In the genomic region with DNA sequence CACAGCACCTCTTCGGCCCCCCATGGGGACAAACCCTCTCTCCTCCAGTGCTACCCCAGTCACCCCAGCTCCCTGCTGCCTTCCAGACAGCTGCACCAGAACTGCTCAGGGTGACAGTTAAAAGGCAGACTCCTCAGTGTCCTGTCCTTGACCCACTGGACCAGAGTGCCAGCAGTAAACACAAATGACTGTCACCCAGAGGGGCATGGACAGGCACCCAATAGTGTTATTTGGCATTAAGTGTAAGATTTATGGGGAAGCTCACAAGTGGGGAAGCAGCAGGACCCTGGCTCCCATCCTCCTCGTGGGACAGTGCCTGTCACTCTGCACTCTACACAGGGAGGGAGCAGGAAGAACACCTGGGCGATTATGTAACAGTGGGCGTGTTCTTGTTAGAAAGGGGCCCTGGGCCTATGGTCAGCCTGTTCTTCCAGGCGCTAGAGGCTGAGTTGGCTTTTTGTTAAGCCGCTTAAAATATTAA, we compare ENCODE assay signal across 9 cellular contexts. TPM values are rescaled to one million over a fixed set of nuclear protein-coding genes. Genes with fewer than 3 reads are reported as not detected.
DNase-seq lines count a peak whose midpoint lies in the region; ATAC-seq and TF ChIP-seq lines count a peak whose summit lies in the region.
"Had no signal": no experiment of that assay in that cellular context is flagged by ENCODE, and none has a peak within 500 bp of the region (broad histone marks: within the 10 kb centered on the region; RNA-seq: fewer than 3 reads in every experiment).

No MANE protein-coding gene starts in this region.

- no peak overlapping the region for H3K4me3 Mint-ChIP-seq in activated naive CD4-positive, alpha-beta T cell treated with anti-CD3 and anti-CD28 coated beads for 36 hours
- H3K4me3 Mint-ChIP-seq in T-helper 17 cell = peak overlapping the region; percentile 31

- H3K36me3 ChIP-seq in upper lobe of left lung = peaks cover 9 to 61% (median 38%) of the 10 kb centered on the region in 4 donors

- no peak overlapping the region for H3K4me3 ChIP-seq in upper lobe of left lung
- H3K4me3 ChIP-seq: testis had no signal

- peaks cover 45% of the 10 kb centered on the region for H3K36me3 Mint-ChIP-seq in activated naive CD4-positive, alpha-beta T cell treated with anti-CD3 and anti-CD28 coated beads for 36 hours (ENCODE audit: low read depth)
- H3K36me3 Mint-ChIP-seq in T-helper 17 cell (ENCODE audit: low read depth) = peaks cover 4% of the 10 kb centered on the region

- no peaks in the 10 kb centered on the region for H3K9me3 Mint-ChIP-seq in activated naive CD4-positive, alpha-beta T cell treated with anti-CD3 and anti-CD28 coated beads for 36 hours

- H3K4me1 ChIP-seq in upper lobe of left lung = peaks cover 73 to 94% (median 84%) of the 10 kb centered on the region in 4 donors

- no peaks in the 10 kb centered on the region for H3K9me3 ChIP-seq in T-helper 17 cell (ENCODE audit: control insufficient read depth, low read length, poor library complexity, severe bottlenecking)
- no peaks in the 10 kb centered on the region for H3K9me3 ChIP-seq in upper lobe of left lung
- H3K9me3 ChIP-seq: testis had no signal

- 37 to 46% methylated on average over 6 of the region's 6 CpGs for WGBS in upper lobe of left lung, 2 donors

- TF ChIP-seq POLR2A in upper lobe of left lung (IDR thresholded peaks at IDR 0.05) = no peak

- DNase-seq in activated naive CD4-positive, alpha-beta T cell treated with anti-CD3 and anti-CD28 coated beads for 36 hours = no peak
- no peak for DNase-seq in activated naive CD4-positive, alpha-beta T cell treated with anti-CD3 and anti-CD28 coated beads, Interleukin-2, amount 50 U/mL, for 16 hours
- DNase-seq in T-helper 17 cell (no peak), kidney tubule cell (ENCODE audit: low spot score) (peak; percentile 29), upper lobe of left lung (peak in 1 of 2 donors; percentile 79)
- DNase-seq: testis had no signal

- TF ChIP-seq EP300 in upper lobe of left lung (IDR thresholded peaks at IDR 0.05) = no peak

- H3K27ac ChIP-seq in upper lobe of left lung = peak overlapping the region; percentile 28 to 69 (median 64)

- TF ChIP-seq CTCF in upper lobe of left lung (IDR thresholded peaks at IDR 0.05) = no peak

- peak overlapping the region; percentile 92 for H3K27ac Mint-ChIP-seq in activated naive CD4-positive, alpha-beta T cell treated with anti-CD3 and anti-CD28 coated beads for 36 hours
- peak overlapping the region; percentile 89 for H3K27ac Mint-ChIP-seq in T-helper 17 cell

- CTCF ChIA-PET in activated naive CD4-positive, alpha-beta T cell treated with anti-CD3 and anti-CD28 coated beads for 36 hours (lab: Charles Lee) = interaction anchor here (0.6 to 11.1 kb wide), 7 partner anchors 27 to 356 kb away, joined by 3 to 208 read pairs (median 4); a partner anchor contains a TSS

- no peaks in the 10 kb centered on the region for H3K27me3 Mint-ChIP-seq in activated naive CD4-positive, alpha-beta T cell treated with anti-CD3 and anti-CD28 coated beads for 36 hours (ENCODE audit: low read depth)
- H3K27me3 Mint-ChIP-seq in T-helper 17 cell = no peaks in the 10 kb centered on the region

- ATAC-seq in T-helper 17 cell (no peak), upper lobe of left lung (ENCODE audit: low FRiP score in 2 of 2) (no peak), HG03175 (IDR thresholded peaks at IDR 0.05; ENCODE audit: unreplicated experiment) (no peak), GM19023 (IDR thresholded peaks at IDR 0.05; ENCODE audit: unreplicated experiment) (no peak), HG02973 (IDR thresholded peaks at IDR 0.05; ENCODE audit: unreplicated experiment) (no peak)

- H3K4me1 Mint-ChIP-seq in activated naive CD4-positive, alpha-beta T cell treated with anti-CD3 and anti-CD28 coated beads for 36 hours (ENCODE audit: low read depth) = peaks cover 84% of the 10 kb centered on the region
- peaks cover 66% of the 10 kb centered on the region for H3K4me1 Mint-ChIP-seq in T-helper 17 cell

- intact Hi-C loops in activated naive CD4-positive, alpha-beta T cell treated with anti-CD3 and anti-CD28 coated beads for 36 hours (cut with micrococcal nuclease) = no loop called here

- no peaks in the 10 kb centered on the region for H3K27me3 ChIP-seq in upper lobe of left lung
- H3K27me3 ChIP-seq: testis had no signal

RNA-seq across cellular contexts. Expression of a gene that starts 5.0 kb away (rescaled TPM):
- total RNA-seq in activated naive CD4-positive, alpha-beta T cell treated with anti-CD3 and anti-CD28 coated beads for 36 hours = 10 to 100 TPM; 52.0 to 56.2 TPM
- total RNA-seq in T-helper 17 cell = 10 to 100 TPM; 42.6 to 47.3 TPM
- 100 to 1,000 TPM in 4 of 6 donors, 10 to 100 TPM in 2; 71.2 to 168 (median 106) TPM for total RNA-seq in upper lobe of left lung

RNA-seq across cellular contexts. Expression of a gene that starts 7.2 kb away (rescaled TPM):
- total RNA-seq in activated naive CD4-positive, alpha-beta T cell treated with anti-CD3 and anti-CD28 coated beads for 36 hours = 100 to 1,000 TPM; 589 to 609 TPM
- total RNA-seq in T-helper 17 cell (100 to 1,000 TPM; 260 to 333 TPM), upper lobe of left lung (100 to 1,000 TPM; 255 to 402 (median 364) TPM)

RNA-seq across cellular contexts. Expression of a gene that starts 25.4 kb away (rescaled TPM):
- total RNA-seq in activated naive CD4-positive, alpha-beta T cell treated with anti-CD3 and anti-CD28 coated beads for 36 hours = 10 to 100 TPM; 33.3 to 35.1 TPM
- total RNA-seq in T-helper 17 cell = 10 to 100 TPM; 16.9 to 22.7 TPM
- 10 to 100 TPM; 10.5 to 35.3 (median 25.6) TPM for total RNA-seq in upper lobe of left lung

RNA-seq across cellular contexts. Expression of a gene that starts 43.0 kb away (rescaled TPM):
- total RNA-seq in activated naive CD4-positive, alpha-beta T cell treated with anti-CD3 and anti-CD28 coated beads for 36 hours = under 1 TPM; 0.27 to 0.31 TPM
- total RNA-seq in T-helper 17 cell (10 to 100 TPM; 20.3 to 27.9 TPM), upper lobe of left lung (1 to 10 TPM in 1 of 6 donors, under 1 TPM in 5; 0.15 to 4.2 (median 0.34) TPM)
